In the genomic region with DNA sequence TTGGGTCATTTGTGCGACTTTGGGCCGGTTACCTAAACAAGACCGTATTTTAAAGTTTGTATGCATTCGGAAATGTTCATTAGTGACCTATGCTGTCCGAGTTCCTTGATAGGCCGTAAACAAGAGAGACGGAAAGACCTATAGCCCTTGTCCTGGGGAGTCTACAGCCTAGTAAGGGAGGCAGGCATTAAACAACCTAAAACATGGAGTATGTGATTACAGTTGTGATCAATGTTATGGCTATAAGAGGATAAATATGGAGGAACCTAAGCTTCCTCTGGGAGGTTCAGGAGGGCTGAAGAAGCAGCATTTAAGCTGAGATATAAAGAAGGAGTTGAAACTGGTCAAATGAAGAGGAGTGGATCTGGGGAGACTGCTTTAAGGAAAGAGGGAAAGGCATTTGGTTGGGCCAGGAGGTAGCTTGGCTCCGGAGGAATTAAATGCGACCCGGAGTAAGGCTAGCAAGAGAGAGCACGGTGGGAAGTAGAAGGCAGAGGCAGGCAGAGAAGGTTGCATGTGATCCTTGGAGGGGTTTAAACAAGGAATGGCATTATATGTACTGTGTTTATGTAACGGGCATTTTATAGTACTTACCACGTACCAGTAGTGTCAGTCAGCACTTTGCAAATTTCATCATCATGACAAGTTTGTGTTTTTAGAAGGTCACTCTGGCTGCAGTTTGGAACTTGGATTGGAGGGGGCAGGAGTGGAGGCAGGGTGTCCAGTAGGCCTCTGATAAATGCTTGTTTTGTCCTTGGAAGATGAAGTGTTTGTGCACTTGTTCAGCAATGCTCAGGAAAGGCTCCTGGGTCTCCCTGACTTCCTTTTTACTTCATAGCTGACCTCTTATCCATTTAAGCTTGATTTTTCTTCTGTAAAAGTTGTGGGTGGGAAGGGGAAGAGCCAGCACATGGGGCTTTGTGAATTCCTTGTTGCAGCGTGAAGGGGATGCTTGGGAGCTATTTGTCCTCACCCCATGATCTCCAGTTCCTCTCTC, we compare ENCODE assay signal across 1 cellular context.
A peak's percentile ranks its signal among the peaks of the same experiment; 100 is the strongest.
TF ChIP-seq lines count a peak whose summit lies in the region.

No MANE protein-coding gene starts in this region.

TF ChIP-seq in HEK293, 187 proteins besides CTCF, POLR2A, EP300 and RAD21 (continued from another document):
- peak; percentile 26; the same call in 1 of the 2 replicates for TF ChIP-seq ZNF398 (tag by site-specific recombination; IDR thresholded peaks at IDR 0.05)
- TF ChIP-seq ZNF600 (tag by site-specific recombination; IDR thresholded peaks at IDR 0.05): peak; percentile 56; the same call in 1 of the 2 replicates
- 0 out of 2 replicates have a peak, but pooled peaks have one; percentile 22 for TF ChIP-seq ZFP69B (tag by site-specific recombination; IDR thresholded peaks at IDR 0.05)
- 0 out of 2 replicates have a peak, but pooled peaks have one; percentile 9 for TF ChIP-seq ZNF341 (tag by site-specific recombination; IDR thresholded peaks at IDR 0.05; ENCODE audit: low read depth)
